In the genomic region with DNA sequence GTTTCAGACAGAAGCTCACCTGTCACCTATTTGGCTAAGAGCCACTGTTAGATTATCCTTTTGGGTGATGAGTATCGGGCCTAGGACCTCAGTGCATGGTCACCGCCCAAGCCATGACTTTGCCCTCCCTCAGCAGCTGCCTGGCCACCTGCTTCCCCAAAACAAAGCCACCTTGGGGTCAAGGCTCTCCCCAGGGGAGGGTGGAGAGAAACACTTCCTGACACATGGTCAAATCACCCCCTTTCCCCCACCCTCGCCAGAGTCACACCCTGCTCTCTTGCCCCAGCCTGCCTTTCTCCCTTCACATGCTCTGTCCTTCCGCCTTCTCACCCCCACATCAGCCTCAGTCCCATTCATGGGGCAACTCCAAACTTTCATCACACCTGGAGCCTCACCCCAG, we compare ENCODE assay signal across 1 cellular context.
A peak's percentile ranks its signal among the peaks of the same experiment; 100 is the strongest.
TF ChIP-seq lines count a peak whose summit lies in the region.

No MANE protein-coding gene starts in this region.

TF ChIP-seq in K562, 482 proteins besides CTCF, POLR2A, EP300 and RAD21:
- TF ChIP-seq CBFA2T3 (IDR thresholded peaks at IDR 0.05) (0 out of 2 replicates have a peak, but pooled peaks have one; percentile 15), NCOR1 (IDR thresholded peaks at IDR 0.05) (no peak)
